Comparison of ENCODE assay signal across 9 cellular contexts in genomic region chr20:36717657-36718056, GRCh38. TPM values are rescaled to one million over a fixed set of nuclear protein-coding genes. Genes with fewer than 3 reads are reported as not detected.
DNase-seq lines count a peak whose midpoint lies in the region; ATAC-seq, FAIRE-seq and TF ChIP-seq lines count a peak whose summit lies in the region.
"Had no signal": no experiment of that assay in that cellular context is flagged by ENCODE, and none has a peak within 500 bp of the region (broad histone marks: within the 10 kb centered on the region; RNA-seq: fewer than 3 reads in every experiment).

No MANE protein-coding gene starts in this region.

- TF ChIP-seq CTCF in AG04450 (IDR thresholded peaks at IDR 0.05; ENCODE audit: low read depth, low read length) = 0 out of 2 replicates have a peak, but pooled peaks have one; percentile 9
- peak; percentile 47; the same call in 2 of the 3 replicates for TF ChIP-seq CTCF in GM12872 (IDR thresholded peaks at IDR 0.05; ENCODE audit: insufficient read depth, low read depth, low read length)
- TF ChIP-seq CTCF in left ventricle myocardium inferior (IDR thresholded peaks at IDR 0.05; ENCODE audit: borderline replicate concordance) = peak; percentile 57

- FAIRE-seq in H54 (lab: Jason Lieb, UNC) = no peak

- H3K4me3 ChIP-seq in AG04450 (ENCODE audit: low read depth, low read length) (no peak overlapping the region), left ventricle myocardium inferior (no peak overlapping the region)

- H3K27me3 ChIP-seq in AG04450 (ENCODE audit: control insufficient read depth, insufficient read depth, low read length) (no peaks in the 10 kb centered on the region), left ventricle myocardium inferior (ENCODE audit: low read depth) (no peaks in the 10 kb centered on the region)

- POLR2A ChIA-PET in AG04450 (lab: Yijun Ruan, JAX) = no interaction called here

- H3K27ac ChIP-seq in AG04450 (ENCODE audit: low read depth, low read length) (no peak overlapping the region), left ventricle myocardium inferior (replicated peaks) (peak overlapping the region; percentile 1)

- intact Hi-C loops in left ventricle myocardium inferior (cut with micrococcal nuclease) = no loop called here

- ATAC-seq in SK-N-SH treated with all-trans-retinoic acid at 6 μM for 48 hours (peak; percentile 53; the same call in 2 of the 3 replicates), HG03196 (IDR thresholded peaks at IDR 0.05; ENCODE audit: unreplicated experiment) (no peak)

- H3K4me1 ChIP-seq in left ventricle myocardium inferior = peaks cover 44% of the 10 kb centered on the region

- peaks cover 37% of the 10 kb centered on the region for H3K36me3 ChIP-seq in left ventricle myocardium inferior

- no peak for DNase-seq in AG04450 (ENCODE audit: low read depth, low spot score)
- DNase-seq in left ventricle myocardium inferior = no peak
- DNase-seq in H54 (ENCODE audit: insufficient read length, low spot score) = no peak
- DNase-seq in GM03348 (ENCODE audit: low spot score) = no peak
- DNase-seq in NCI-H446 (lab: John Stamatoyannopoulos, UW) = no peak
- DNase-seq: kidney glomerular epithelial cell had no signal

- CTCF ChIA-PET in AG04450 (lab: Charles Lee) = interaction anchor here (0.6 kb wide), 1 partner anchor 20 kb away, joined by 3 read pairs; no protein-coding TSS in a partner anchor

- no peak for TF ChIP-seq POLR2A in H54 (IDR thresholded peaks at IDR 0.05; ENCODE audit: low read depth, low read length)

- no peaks in the 10 kb centered on the region for H3K9me3 ChIP-seq in AG04450 (ENCODE audit: control insufficient read depth, insufficient read depth, low read length)
- H3K9me3 ChIP-seq in left ventricle myocardium inferior (replicated peaks) = no peaks in the 10 kb centered on the region

TF ChIP-seq in SK-N-SH treated with all-trans-retinoic acid at 6 μM for 48 hours, 23 proteins besides CTCF, POLR2A, EP300 and RAD21:
- TF ChIP-seq CSDC2 (CRISPR knock-in tag; IDR thresholded peaks at IDR 0.05) (no peak), ESRRG (CRISPR knock-in tag; IDR thresholded peaks at IDR 0.05) (no peak), SNAI2 (CRISPR knock-in tag; IDR thresholded peaks at IDR 0.05) (no peak), POU6F1 (CRISPR knock-in tag; IDR thresholded peaks at IDR 0.05; ENCODE audit: borderline replicate concordance, low read depth) (no peak), TCF4 (CRISPR knock-in tag; IDR thresholded peaks at IDR 0.05; ENCODE audit: borderline replicate concordance) (no peak)

RNA-seq across cellular contexts. Expression of gene NDRG3, which starts 28.2 kb away (rescaled TPM):
- polyA plus RNA-seq in AG04450 (2011; rRNA removed) = 39.5 and 39.8 TPM in 2 replicates
- 38.2 and 41.4 TPM in 2 replicates for polyA minus RNA-seq in AG04450 (2011; rRNA and poly(A)+ RNA removed)
- 34.4 TPM for total RNA-seq in left ventricle myocardium inferior

RNA-seq across cellular contexts. Expression of gene DSN1, which starts 55.9 kb away (rescaled TPM):
- polyA plus RNA-seq in AG04450 (2011; rRNA removed) = 6.0 and 8.7 TPM in 2 replicates
- 2.9 and 4.2 TPM in 2 replicates for polyA minus RNA-seq in AG04450 (2011; rRNA and poly(A)+ RNA removed)
- total RNA-seq in left ventricle myocardium inferior = 4.8 TPM
